ENCODE assay signal across 15 cellular contexts in the genomic region with DNA sequence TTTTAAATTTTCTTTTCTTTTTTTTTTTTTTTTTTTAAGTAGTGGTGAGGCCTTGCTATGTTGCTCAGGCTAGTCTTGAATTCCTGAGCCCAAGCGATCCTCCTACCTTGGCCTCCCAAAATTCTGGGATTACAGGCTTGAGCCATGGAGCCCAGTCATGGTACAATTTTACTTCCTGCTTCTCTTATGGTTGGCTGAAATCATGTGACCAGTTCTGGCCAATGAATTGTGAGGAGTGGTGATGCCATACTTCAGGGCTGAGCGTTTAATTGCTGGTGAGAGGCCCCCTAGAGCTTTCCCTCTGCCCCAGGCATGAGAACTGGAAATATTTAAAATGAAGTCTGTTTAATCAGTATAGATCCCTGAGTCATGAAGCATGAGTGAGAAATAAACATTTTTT. TPM values are rescaled to one million over a fixed set of nuclear protein-coding genes. Genes with fewer than 3 reads are reported as not detected.
DNase-seq lines count a peak whose midpoint lies in the region; ATAC-seq, FAIRE-seq and TF ChIP-seq lines count a peak whose summit lies in the region.
"Had no signal": no experiment of that assay in that cellular context is flagged by ENCODE, and none has a peak within 500 bp of the region (broad histone marks: within the 10 kb centered on the region; RNA-seq: fewer than 3 reads in every experiment).

No MANE protein-coding gene starts in this region.

- no peaks in the 10 kb centered on the region for H4K20me1 ChIP-seq in GM23248 (ENCODE audit: insufficient read depth)
- H4K20me1 ChIP-seq in K562 (replicated peaks; ENCODE audit: control insufficient read depth, insufficient read depth, low read length), result 0 out of 2 replicates have a peak, but pooled peaks cover 3% of the 10 kb centered on the region

- peak; percentile 84 for ATAC-seq in K562
- ATAC-seq: activated CD8-positive, alpha-beta T cell treated with anti-CD3 and anti-CD28 coated beads, Interleukin-2, amount 10 ng/mL, durations not matched to agents 7 days and 5 days had no signal

- CTCF ChIA-PET in K562 (lab: Yijun Ruan, JAX; ENCODE audit: low intra/inter-chr PET ratio), result interaction anchor here (0.6 kb wide), 1 partner anchor 8 kb away, joined by 3 read pairs; no protein-coding TSS in a partner anchor
- CTCF ChIA-PET in activated naive CD4-positive, alpha-beta T cell treated with anti-CD3 and anti-CD28 coated beads, Interleukin-2, amount 10 ng/mL, durations not matched to agents 7 days and 5 days (lab: Charles Lee), result interaction anchor here (1.0 to 3.5 kb wide), 2 partner anchors 18 to 418 kb away, joined by 3 to 16 read pairs; no protein-coding TSS in a partner anchor

- H3K36me3 Mint-ChIP-seq in activated naive CD4-positive, alpha-beta T cell treated with anti-CD3 and anti-CD28 coated beads, Interleukin-2, amount 10 ng/mL, durations not matched to agents 7 days and 5 days, result no peaks in the 10 kb centered on the region
- H3K36me3 Mint-ChIP-seq: CD8-positive, alpha-beta memory T cell had no signal

- H3K4me1 ChIP-seq in GM23248 (ENCODE audit: insufficient read depth) (peaks cover 13% of the 10 kb centered on the region), K562 (replicated peaks in 1 of 2; ENCODE audit: control insufficient read depth in 2 of 2, insufficient read depth in 2 of 2, low read length in 2 of 2) (peaks cover 4 to 8% of the 10 kb centered on the region in 2 experiments; a peak in 4 of 5 replicates), testis (no peaks in the 10 kb centered on the region)

- peak; percentile 63 for FAIRE-seq in K562 (lab: Jason Lieb, UNC)
- FAIRE-seq: GM12892 had no signal

- no peaks in the 10 kb centered on the region for H3K9me3 Mint-ChIP-seq in activated naive CD4-positive, alpha-beta T cell treated with anti-CD3 and anti-CD28 coated beads, Interleukin-2, amount 10 ng/mL, durations not matched to agents 7 days and 5 days

- H3F3A ChIP-seq in GM23248 (ENCODE audit: insufficient read depth), result peaks cover 10% of the 10 kb centered on the region

- TF ChIP-seq RAD21 in K562 (CRISPR knock-in tag; conservative IDR thresholded peaks at IDR 0.05 in 1 of 2, IDR thresholded peaks at IDR 0.05 in 1 of 2), result no peak

- DNase-seq in ACHN (peak; percentile 30), GM23248 (peak; percentile 41), NCI-H446 treated with DMSO at 0.1 percent for 48 hours (lab: John Stamatoyannopoulos, UW) (peak; percentile 31), K562 (ENCODE audit: extremely low read depth in 1 of 4, low spot score in 3 of 4) (peak; percentile 41 to 70 (median 58)), testis (no peak), middle frontal gyrus (ENCODE audit: extremely low spot score, low spot score) (no peak)
- DNase-seq in stimulated activated naive CD4-positive, alpha-beta T cell (lab: John Stamatoyannopoulos, UW), result no peak
- no peak for DNase-seq in activated naive CD4-positive, alpha-beta T cell treated with anti-CD3 and anti-CD28 coated beads, Interleukin-2, amount 10 ng/mL, durations not matched to agents 7 days and 5 days
- DNase-seq: activated CD8-positive, alpha-beta T cell treated with anti-CD3 and anti-CD28 coated beads, Interleukin-2, amount 10 ng/mL, durations not matched to agents 7 days and 5 days; activated naive CD4-positive, alpha-beta T cell treated with anti-CD3 and anti-CD28 coated beads, Interleukin-2, amount 50 U/mL, for 16 hours; CD8-positive, alpha-beta memory T cell; cortex of kidney; NCI-H1930; stimulated activated CD8-positive, alpha-beta memory T cell treated with anti-CD3 and anti-CD28 coated beads, Interleukin-4, amount 100 ng/mL, for 48 hours had no signal

- no peak overlapping the region for H3K27ac ChIP-seq in GM23248
- no peak overlapping the region for H3K27ac ChIP-seq in K562 (ENCODE audit: extremely low read depth, low read depth, low read length)
- H3K27ac ChIP-seq in testis, result no peak overlapping the region

- no TSS peak for BruUV-seq in K562 (replicated peaks; lab: Mats Ljungman, UMichigan)

- no peak overlapping the region for H3K27ac Mint-ChIP-seq in activated naive CD4-positive, alpha-beta T cell treated with anti-CD3 and anti-CD28 coated beads, Interleukin-2, amount 10 ng/mL, durations not matched to agents 7 days and 5 days
- H3K27ac Mint-ChIP-seq: activated CD8-positive, alpha-beta T cell treated with anti-CD3 and anti-CD28 coated beads, Interleukin-2, amount 10 ng/mL, durations not matched to agents 7 days and 5 days; CD8-positive, alpha-beta memory T cell had no signal

- H3K4me3 Mint-ChIP-seq in activated naive CD4-positive, alpha-beta T cell treated with anti-CD3 and anti-CD28 coated beads, Interleukin-2, amount 10 ng/mL, durations not matched to agents 7 days and 5 days, result no peak overlapping the region
- H3K4me3 Mint-ChIP-seq: activated CD8-positive, alpha-beta T cell treated with anti-CD3 and anti-CD28 coated beads, Interleukin-2, amount 10 ng/mL, durations not matched to agents 7 days and 5 days; CD8-positive, alpha-beta memory T cell had no signal

- no peaks in the 10 kb centered on the region for H3K9me3 ChIP-seq in GM23248 (ENCODE audit: low read depth)
- H3K9me3 ChIP-seq in K562 (replicated peaks; ENCODE audit: control insufficient read depth, insufficient read depth, low read depth, low read length), result no peaks in the 10 kb centered on the region
- H3K9me3 ChIP-seq in testis, result no peaks in the 10 kb centered on the region

- H3K4me3 ChIP-seq in GM23248, result no peak overlapping the region
- no peak overlapping the region for H3K4me3 ChIP-seq in K562
- no peak overlapping the region for H3K4me3 ChIP-seq in testis

- no peak for TF ChIP-seq EP300 in K562 (IDR thresholded peaks at IDR 0.05; ENCODE audit: low read length)

- no peaks in the 10 kb centered on the region for H3K4me1 Mint-ChIP-seq in activated naive CD4-positive, alpha-beta T cell treated with anti-CD3 and anti-CD28 coated beads, Interleukin-2, amount 10 ng/mL, durations not matched to agents 7 days and 5 days
- H3K4me1 Mint-ChIP-seq: CD8-positive, alpha-beta memory T cell had no signal

- intact Hi-C loops in K562 (cut with micrococcal nuclease) (loop anchor here (5.0 kb wide), 1 partner anchor 131 kb away; no protein-coding TSS in a partner anchor), testis (cut with DNase I; ENCODE audit: low total_unique reads) (no loop called here)

- H3K9me1 ChIP-seq in K562 (ENCODE audit: control insufficient read depth, insufficient read depth, low read length), result no peaks in the 10 kb centered on the region

- H2AFZ ChIP-seq in GM23248, result no peak overlapping the region; the same call in 1 of the 2 replicates
- peak overlapping the region; percentile 58; the same call in 1 of the 2 replicates for H2AFZ ChIP-seq in K562 (ENCODE audit: low read depth, low read length)

- POLR2A ChIA-PET in K562 (lab: Yijun Ruan, JAX), result no interaction called here

- H3K9me2 ChIP-seq in GM23248 (ENCODE audit: insufficient read depth), result no peaks in the 10 kb centered on the region

- TF ChIP-seq POLR2A in K562 (conservative IDR thresholded peaks at IDR 0.05), result no peak
- no peak for TF ChIP-seq POLR2A in testis (IDR thresholded peaks at IDR 0.05)

- in situ Hi-C loops in ACHN (cut with HindIII; ENCODE audit: low pct_ligation_motif_present, low pct_unique_long_range_greater_than_20kb, low sequenced_read_pairs) (no loop called here), GM23248 (cut with MboI) (no loop called here), K562 (cut with MboI) (no loop called here)

- WGBS in GM23248 (ENCODE audit: low coverage in 1 of 2, low lambda C conversion rate in 2 of 2, missing lambda C conversion rate in 2 of 2), 2 experiments, result 24 to 36% methylated on average over 2 of the region's 2 CpGs
- WGBS in K562 (ENCODE audit: insufficient coverage, low coverage, missing lambda C conversion rate), result 8% methylated on average over 2 of the region's 2 CpGs
- 82 to 84% methylated on average over 2 of the region's 2 CpGs for WGBS in testis, 2 donors

- peaks cover 4% of the 10 kb centered on the region for H3K27me3 Mint-ChIP-seq in activated naive CD4-positive, alpha-beta T cell treated with anti-CD3 and anti-CD28 coated beads, Interleukin-2, amount 10 ng/mL, durations not matched to agents 7 days and 5 days

- H3K4me2 ChIP-seq in GM23248 (ENCODE audit: unreplicated experiment) (no peak overlapping the region), K562 (ENCODE audit: insufficient read depth, low read length) (no peak overlapping the region)

- H3K79me2 ChIP-seq in GM23248 (ENCODE audit: insufficient read depth), result no peaks in the 10 kb centered on the region
- no peaks in the 10 kb centered on the region for H3K79me2 ChIP-seq in K562 (ENCODE audit: control insufficient read depth, insufficient read depth, low read length)

- H3K36me3 ChIP-seq in GM23248 (ENCODE audit: low read depth) (no peaks in the 10 kb centered on the region), K562 (ENCODE audit: control insufficient read depth, insufficient read depth, low read length) (no peaks in the 10 kb centered on the region), testis (ENCODE audit: low read depth, missing control alignments) (no peaks in the 10 kb centered on the region)

- no peak for TF ChIP-seq CTCF in K562 (IDR thresholded peaks at IDR 0.05 in 2 of 3, conservative IDR thresholded peaks at IDR 0.05 in 1 of 3; ENCODE audit: insufficient read depth in 2 of 3, low read depth in 1 of 3, low read length in 3 of 3)
- TF ChIP-seq CTCF in testis (IDR thresholded peaks at IDR 0.05), result no peak

- H3K27me3 ChIP-seq in GM23248 (replicated peaks; ENCODE audit: insufficient read depth) (no peaks in the 10 kb centered on the region), K562 (ENCODE audit: control insufficient read depth in 2 of 2, insufficient read depth in 2 of 2, low read length in 2 of 2) (peaks cover 0 to 19% of the 10 kb centered on the region in 2 experiments; a peak in 2 of 5 replicates), testis (no peaks in the 10 kb centered on the region)

- H3K9ac ChIP-seq in GM23248 (no peak overlapping the region), K562 (ENCODE audit: insufficient read depth in 1 of 2, low read depth in 2 of 2, low read length in 2 of 2) (no peak overlapping the region)

RNA-seq across cellular contexts. Expression of gene BAIAP2L1, which starts 22.2 kb away (rescaled TPM):
- 4.2 and 5.9 TPM in 2 replicates for total RNA-seq in GM23248 (2014; rRNA removed; shearing (Covaris generic))
- polyA plus RNA-seq in GM23248 (2016; fragmentation: Nextera tagmentation; extraction: Ambion mirVana), result 7.4 and 7.7 TPM in 2 replicates
- total RNA-seq in K562 (2011; cell fraction: chromatin; rRNA removed; ENCODE audit: low replicate concordance), result 35.2 and 53.3 TPM in 2 replicates
- total RNA-seq in K562 (2011; cell fraction: nucleolus; rRNA removed), result 19.8 and 20.0 TPM in 2 replicates
- 22.5 and 27.7 TPM in 2 replicates for total RNA-seq in K562 (2011; cell fraction: nucleoplasm; rRNA removed)
- 8.6 and 12.2 TPM in 2 replicates for total RNA-seq in K562 (2014; rRNA removed)
- total RNA-seq in K562 (2014; rRNA removed; fragmentation: Illumina TruSeq; extraction: Trizol), result 15.5 and 19.5 TPM in 2 replicates
- total RNA-seq in K562 (2015; rRNA removed; fragmentation: Illumina TruSeq; extraction: Trizol), result 11.1 and 12.0 TPM in 2 replicates
- total RNA-seq in K562 (2021), result 22.0 and 22.9 TPM in 2 replicates
- polyA plus RNA-seq in K562 (2011; rRNA removed), result 14.4 and 19.0 TPM in 2 replicates
- polyA plus RNA-seq in K562 (2011; cell fraction: cytosol; rRNA removed), result 10.7 and 13.6 TPM in 2 replicates
- polyA plus RNA-seq in K562 (2011; cell fraction: nucleus; rRNA removed), result 11.9 and 21.6 TPM in 2 replicates
- polyA plus RNA-seq in K562 (2012), result 10.9 and 18.9 TPM in 2 replicates
- polyA plus RNA-seq in K562 (2014; fragmentation: Illumina TruSeq; extraction: Trizol), result 21.8 and 29.8 TPM in 2 replicates
- 1 to 10 TPM; 4.2 to 4.3 TPM for polyA plus RNA-seq in K562 (2014; fragmentation: Nextera tagmentation; extraction: Ambion mirVana)
- polyA plus RNA-seq in K562 (2014; rRNA removed), result 15.0 and 16.4 TPM in 2 replicates
- 12.8 and 14.0 TPM in 2 replicates for polyA minus RNA-seq in K562 (2011; rRNA and poly(A)+ RNA removed)
- 7.5 and 10.7 TPM in 2 replicates for polyA minus RNA-seq in K562 (2011; cell fraction: cytosol; rRNA and poly(A)+ RNA removed)
- 13.1 and 15.9 TPM in 2 replicates for polyA minus RNA-seq in K562 (2011; cell fraction: nucleus; rRNA and poly(A)+ RNA removed)
- total RNA-seq in testis, result 10 to 100 TPM; 16.8 to 23.5 TPM
- 24.2 TPM for polyA plus RNA-seq in testis (ENCODE audit: insufficient read depth, low read depth, low replicate concordance)

Comparison
In these comparisons a context has a peak if more than half of its experiments do, and no peak if none do; other contexts are left out.
1. DNase-seq: peak in ACHN (single experiment), GM23248 (single experiment), NCI-H446 treated with DMSO at 0.1 percent for 48 hours (single experiment) and K562 (4 of 4); none in stimulated activated naive CD4-positive, alpha-beta T cell (0 of 6), testis (single experiment), middle frontal gyrus (single experiment) and activated naive CD4-positive, alpha-beta T cell treated with anti-CD3 and anti-CD28 coated beads, Interleukin-2, amount 10 ng/mL, durations not matched to agents 7 days and 5 days (single experiment).